ENCODE assay signal across 22 cellular contexts in genomic region chrX:70509078-70509477, GRCh38.
DNase-seq lines count a peak whose midpoint lies in the region; ATAC-seq and TF ChIP-seq lines count a peak whose summit lies in the region.
"Had no signal": no experiment of that assay in that cellular context is flagged by ENCODE, and none has a peak within 500 bp of the region (broad histone marks: within the 10 kb centered on the region; RNA-seq: fewer than 3 reads in every experiment).

No MANE protein-coding gene starts in this region.

- CTCF ChIA-PET in activated CD8-positive, alpha-beta memory T cell treated with anti-CD3 and anti-CD28 coated beads, Interleukin-2, amount 10 ng/mL, durations not matched to agents 7 days and 5 days (lab: Charles Lee) = no interaction called here

- 51 to 62% (median 56%) methylated on average over 4 of the region's 4 CpGs for WGBS in spleen, 5 donors

- peaks cover 0 to under 1% (median 0%) of the 10 kb centered on the region in 6 donors for H3K36me3 ChIP-seq in spleen
- H3K36me3 ChIP-seq: breast epithelium, colonic mucosa, lower lobe of right lung, Peyer's patch, thoracic aorta had no signal

- no peak for ATAC-seq in activated CD8-positive, alpha-beta memory T cell treated with anti-CD3 and anti-CD28 coated beads, Interleukin-2, amount 10 ng/mL, durations not matched to agents 7 days and 5 days
- ATAC-seq in stimulated activated effector memory CD8-positive, alpha-beta T cell treated with anti-CD3 and anti-CD28 coated beads, Interleukin-12 subunit alpha, Interleukin-12 subunit beta, amount 100 ng/mL, for 72 hours = no peak
- ATAC-seq: lower lobe of right lung, T-helper 17 cell had no signal

- H3K4me3 Mint-ChIP-seq in activated CD8-positive, alpha-beta memory T cell treated with anti-CD3 and anti-CD28 coated beads, Interleukin-2, amount 10 ng/mL, durations not matched to agents 7 days and 5 days = no peak overlapping the region
- H3K4me3 Mint-ChIP-seq in stimulated activated effector memory CD8-positive, alpha-beta T cell treated with anti-CD3 and anti-CD28 coated beads, Interleukin-12 subunit alpha, Interleukin-12 subunit beta, amount 100 ng/mL, for 72 hours = peak overlapping the region; percentile 40
- H3K4me3 Mint-ChIP-seq: activated B cell treated with CpG ODN at 0.5 μM for 24 hours; CD4-positive, alpha-beta T cell; endodermal cell; T-helper 17 cell had no signal

- H3K27me3 ChIP-seq in spleen (replicated peaks in 1 of 7) = no peaks in the 10 kb centered on the region
- H3K27me3 ChIP-seq: Peyer's patch had no signal

- TF ChIP-seq POLR2A in spleen (IDR thresholded peaks at IDR 0.05) = no peak

- H3K4me1 ChIP-seq in spleen = no peaks in the 10 kb centered on the region
- H3K4me1 ChIP-seq: breast epithelium, colonic mucosa, lower lobe of right lung, Peyer's patch had no signal

- intact Hi-C loops in spleen (cut with DNase I; ENCODE audit: low total_unique reads) = no loop called here

- H3K4me3 ChIP-seq in spleen = no peak overlapping the region
- H3K4me3 ChIP-seq: breast epithelium, colonic mucosa, lower lobe of right lung, Peyer's patch, thoracic aorta had no signal

- peaks cover 56% of the 10 kb centered on the region for H3K4me1 Mint-ChIP-seq in activated CD8-positive, alpha-beta memory T cell treated with anti-CD3 and anti-CD28 coated beads, Interleukin-2, amount 10 ng/mL, durations not matched to agents 7 days and 5 days
- H3K4me1 Mint-ChIP-seq in stimulated activated effector memory CD8-positive, alpha-beta T cell treated with anti-CD3 and anti-CD28 coated beads, Interleukin-12 subunit alpha, Interleukin-12 subunit beta, amount 100 ng/mL, for 72 hours = peaks cover 51% of the 10 kb centered on the region

- no peak for DNase-seq in activated CD8-positive, alpha-beta memory T cell treated with anti-CD3 and anti-CD28 coated beads, Interleukin-2, amount 10 ng/mL, durations not matched to agents 7 days and 5 days
- DNase-seq in activated CD8-positive, alpha-beta memory T cell treated with anti-CD3 and anti-CD28 coated beads, Interleukin-2, amount 50 U/mL, for 4 hours = no peak
- DNase-seq in Kasumi-1 (lab: John Stamatoyannopoulos, UW) (peak; percentile 13 to 20), SKM-1 (lab: John Stamatoyannopoulos, UW; ENCODE audit: unreplicated experiment) (no peak), kidney glomerular epithelial cell (lab: John Stamatoyannopoulos, UW) (no peak), spleen (no peak)
- DNase-seq in stimulated activated effector memory CD8-positive, alpha-beta T cell treated with anti-CD3 and anti-CD28 coated beads, Interleukin-12 subunit alpha, Interleukin-12 subunit beta, amount 100 ng/mL, for 72 hours (ENCODE audit: low spot score in 2 of 2) = no peak
- DNase-seq: activated B cell treated with CpG ODN at 0.5 μM for 24 hours; CD4-positive, alpha-beta T cell; colonic mucosa; islet precursor cell; Karpas-422; lower lobe of right lung; NCI-H1092 treated with DMSO at 0.1 percent for 48 hours; NCI-H1930; Peyer's patch; T-helper 17 cell had no signal

- H3K9me3 ChIP-seq in spleen = no peaks in the 10 kb centered on the region
- H3K9me3 ChIP-seq: breast epithelium, colonic mucosa, lower lobe of right lung, Peyer's patch, thoracic aorta had no signal

- TF ChIP-seq CTCF in VCaP (conservative IDR thresholded peaks at IDR 0.05) (no peak), spleen (IDR thresholded peaks at IDR 0.05 in 8 of 11, conservative IDR thresholded peaks at IDR 0.05 in 3 of 11) (no peak)

- H3K27ac ChIP-seq in VCaP = peak overlapping the region; percentile 29
- no peak overlapping the region for H3K27ac ChIP-seq in spleen
- H3K27ac ChIP-seq: breast epithelium, colonic mucosa, lower lobe of right lung, Peyer's patch, thoracic aorta had no signal

- H3K36me3 Mint-ChIP-seq in activated CD8-positive, alpha-beta memory T cell treated with anti-CD3 and anti-CD28 coated beads, Interleukin-2, amount 10 ng/mL, durations not matched to agents 7 days and 5 days = peaks cover 10% of the 10 kb centered on the region
- peaks cover 6% of the 10 kb centered on the region for H3K36me3 Mint-ChIP-seq in stimulated activated effector memory CD8-positive, alpha-beta T cell treated with anti-CD3 and anti-CD28 coated beads, Interleukin-12 subunit alpha, Interleukin-12 subunit beta, amount 100 ng/mL, for 72 hours

- peak overlapping the region; percentile 69 for H3K27ac Mint-ChIP-seq in activated CD8-positive, alpha-beta memory T cell treated with anti-CD3 and anti-CD28 coated beads, Interleukin-2, amount 10 ng/mL, durations not matched to agents 7 days and 5 days
- H3K27ac Mint-ChIP-seq in stimulated activated effector memory CD8-positive, alpha-beta T cell treated with anti-CD3 and anti-CD28 coated beads, Interleukin-12 subunit alpha, Interleukin-12 subunit beta, amount 100 ng/mL, for 72 hours = peak overlapping the region; percentile 81
- H3K27ac Mint-ChIP-seq: activated B cell treated with CpG ODN at 0.5 μM for 24 hours; CD4-positive, alpha-beta T cell; T-helper 17 cell had no signal

- H3K27me3 Mint-ChIP-seq in activated CD8-positive, alpha-beta memory T cell treated with anti-CD3 and anti-CD28 coated beads, Interleukin-2, amount 10 ng/mL, durations not matched to agents 7 days and 5 days = no peaks in the 10 kb centered on the region
- H3K27me3 Mint-ChIP-seq: activated B cell treated with CpG ODN at 0.5 μM for 24 hours; CD4-positive, alpha-beta T cell; progenitor cell of endocrine pancreas; T-helper 17 cell had no signal

- no peaks in the 10 kb centered on the region for H3K9me3 Mint-ChIP-seq in activated CD8-positive, alpha-beta memory T cell treated with anti-CD3 and anti-CD28 coated beads, Interleukin-2, amount 10 ng/mL, durations not matched to agents 7 days and 5 days (ENCODE audit: low read depth)
- H3K9me3 Mint-ChIP-seq in stimulated activated effector memory CD8-positive, alpha-beta T cell treated with anti-CD3 and anti-CD28 coated beads, Interleukin-12 subunit alpha, Interleukin-12 subunit beta, amount 100 ng/mL, for 72 hours = no peaks in the 10 kb centered on the region
- H3K9me3 Mint-ChIP-seq: activated B cell treated with CpG ODN at 0.5 μM for 24 hours had no signal

Comparison
In these comparisons a context has a peak if more than half of its experiments do, and no peak if none do; other contexts are left out.
1. DNase-seq: peak in Kasumi-1 (2 of 2); none in activated CD8-positive, alpha-beta memory T cell treated with anti-CD3 and anti-CD28 coated beads, Interleukin-2, amount 10 ng/mL, durations not matched to agents 7 days and 5 days (single experiment), activated CD8-positive, alpha-beta memory T cell treated with anti-CD3 and anti-CD28 coated beads, Interleukin-2, amount 50 U/mL, for 4 hours (single experiment), stimulated activated effector memory CD8-positive, alpha-beta T cell treated with anti-CD3 and anti-CD28 coated beads, Interleukin-12 subunit alpha, Interleukin-12 subunit beta, amount 100 ng/mL, for 72 hours (0 of 2), SKM-1 (single experiment), kidney glomerular epithelial cell (single experiment) and spleen (single experiment).